Comparison of ENCODE assay signal across 1 cellular context in genomic region chr10:58802047-58802446, GRCh38.
TF ChIP-seq lines count a peak whose summit lies in the region.

No MANE protein-coding gene starts in this region.

TF ChIP-seq in HepG2, 621 proteins besides CTCF, POLR2A, EP300 and RAD21 (continued from another document):
- TF ChIP-seq, protein P1, sequence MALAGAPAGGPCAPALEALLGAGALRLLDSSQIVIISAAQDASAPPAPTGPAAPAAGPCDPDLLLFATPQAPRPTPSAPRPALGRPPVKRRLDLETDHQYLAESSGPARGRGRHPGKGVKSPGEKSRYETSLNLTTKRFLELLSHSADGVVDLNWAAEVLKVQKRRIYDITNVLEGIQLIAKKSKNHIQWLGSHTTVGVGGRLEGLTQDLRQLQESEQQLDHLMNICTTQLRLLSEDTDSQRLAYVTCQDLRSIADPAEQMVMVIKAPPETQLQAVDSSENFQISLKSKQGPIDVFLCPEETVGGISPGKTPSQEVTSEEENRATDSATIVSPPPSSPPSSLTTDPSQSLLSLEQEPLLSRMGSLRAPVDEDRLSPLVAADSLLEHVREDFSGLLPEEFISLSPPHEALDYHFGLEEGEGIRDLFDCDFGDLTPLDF (CRISPR knock-in tag; IDR thresholded peaks at IDR 0.05) = no peak
- TF ChIP-seq ATF2 (CRISPR knock-in tag; IDR thresholded peaks at IDR 0.05) (no peak), STAT5B (CRISPR knock-in tag; IDR thresholded peaks at IDR 0.05) (no peak), SAP130 (CRISPR knock-in tag; IDR thresholded peaks at IDR 0.05; ENCODE audit: low read depth) (no peak), SNAI1 (CRISPR knock-in tag; IDR thresholded peaks at IDR 0.05; ENCODE audit: borderline replicate concordance) (no peak), ZBTB3 (CRISPR knock-in tag; IDR thresholded peaks at IDR 0.05; ENCODE audit: borderline replicate concordance, low read depth) (no peak)
